15 cellular contexts compared by ENCODE assay signal in the genomic region with DNA sequence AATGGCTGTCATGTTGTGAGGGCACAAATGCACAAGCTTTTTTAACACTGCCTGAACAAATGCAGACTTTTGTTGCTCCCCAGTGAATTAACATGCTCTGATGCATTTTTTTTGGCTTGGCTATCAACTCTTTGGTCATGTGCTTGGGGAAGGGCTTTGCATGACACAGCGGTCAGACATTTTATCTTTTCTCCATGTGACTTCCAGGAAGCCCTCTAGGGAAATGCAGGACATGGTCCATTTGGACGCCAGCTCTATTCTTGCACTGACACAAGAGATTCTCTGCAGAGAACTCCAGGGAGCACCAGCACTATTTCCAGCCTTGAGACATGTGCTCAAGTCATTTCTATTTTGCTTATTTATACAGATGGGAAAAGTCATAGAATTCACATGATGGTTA. TPM values are rescaled to one million over a fixed set of nuclear protein-coding genes. Genes with fewer than 3 reads are reported as not detected.
DNase-seq lines count a peak whose midpoint lies in the region; ATAC-seq and TF ChIP-seq lines count a peak whose summit lies in the region.
"Had no signal": no experiment of that assay in that cellular context is flagged by ENCODE, and none has a peak within 500 bp of the region (broad histone marks: within the 10 kb centered on the region; RNA-seq: fewer than 3 reads in every experiment).

No MANE protein-coding gene starts in this region.

- H3K4me3 ChIP-seq in cardiac fibroblast (replicated peaks in 1 of 2; ENCODE audit: low read depth in 2 of 2, low read length in 2 of 2) (no peak overlapping the region), right cardiac atrium (ENCODE audit: low read length) (no peak overlapping the region), subcutaneous abdominal adipose tissue (ENCODE audit: low read depth in 1 of 5, low read length in 5 of 5) (no peak overlapping the region), Caco-2 (ENCODE audit: low read depth, low read length) (no peak overlapping the region), HAP-1 (no peak overlapping the region)
- H3K4me3 ChIP-seq: stomach had no signal

- no peaks in the 10 kb centered on the region for H3K27me3 ChIP-seq in right cardiac atrium (ENCODE audit: control insufficient read depth, insufficient read depth)
- H3K27me3 ChIP-seq in subcutaneous abdominal adipose tissue (ENCODE audit: control insufficient read depth in 5 of 5, insufficient read depth in 4 of 5, low read length in 5 of 5), result no peaks in the 10 kb centered on the region
- H3K27me3 ChIP-seq in Caco-2 (replicated peaks; ENCODE audit: control insufficient read depth, insufficient read depth, low read length), result no peaks in the 10 kb centered on the region
- H3K27me3 ChIP-seq in HAP-1 (ENCODE audit: low read depth), result no peaks in the 10 kb centered on the region
- H3K27me3 ChIP-seq: stomach had no signal

- H3K36me3 Mint-ChIP-seq in Caco-2 (ENCODE audit: insufficient read depth, unreplicated experiment), result no peaks in the 10 kb centered on the region
- H3K36me3 Mint-ChIP-seq: CD8-positive, alpha-beta T cell; immature natural killer cell; naive thymus-derived CD8-positive, alpha-beta T cell had no signal

- CTCF ChIA-PET in Caco-2 (lab: Charles Lee), result no interaction called here

- intact Hi-C loops in right cardiac atrium (cut with DNase I), result no loop called here
- intact Hi-C loops in Caco-2 (cut with micrococcal nuclease; ENCODE audit: unreplicated experiment), result no loop called here

- H3K4me1 ChIP-seq in right cardiac atrium (ENCODE audit: control insufficient read depth, insufficient read depth, low read length) (peaks cover 3% of the 10 kb centered on the region), subcutaneous abdominal adipose tissue (ENCODE audit: control insufficient read depth in 5 of 5, insufficient read depth in 5 of 5, low read length in 5 of 5) (peaks cover 0 to 19% (median 13%) of the 10 kb centered on the region in 5 donors), Caco-2 (no peaks in the 10 kb centered on the region), HAP-1 (no peaks in the 10 kb centered on the region)
- H3K4me1 ChIP-seq: stomach had no signal

- POLR2A ChIA-PET in Caco-2 (lab: Charles Lee), result no interaction called here

- no peaks in the 10 kb centered on the region for H3K27me3 Mint-ChIP-seq in Caco-2 (ENCODE audit: insufficient read depth, unreplicated experiment)
- H3K27me3 Mint-ChIP-seq: naive thymus-derived CD8-positive, alpha-beta T cell had no signal

- H3K4me3 Mint-ChIP-seq in Caco-2 (ENCODE audit: unreplicated experiment), result no peak overlapping the region
- H3K4me3 Mint-ChIP-seq: CD8-positive, alpha-beta T cell; immature natural killer cell; naive thymus-derived CD8-positive, alpha-beta T cell had no signal

- WGBS in right cardiac atrium, result 26% methylated on average over 2 of the region's 2 CpGs

- no peaks in the 10 kb centered on the region for H3K4me1 Mint-ChIP-seq in Caco-2 (ENCODE audit: low read depth, unreplicated experiment)
- H3K4me1 Mint-ChIP-seq: immature natural killer cell; naive thymus-derived CD8-positive, alpha-beta T cell had no signal

- H3K36me3 ChIP-seq in subcutaneous abdominal adipose tissue (ENCODE audit: control insufficient read depth in 5 of 5, insufficient read depth in 5 of 5, low read length in 5 of 5) (no peaks in the 10 kb centered on the region), Caco-2 (ENCODE audit: control insufficient read depth, insufficient read depth, low read length) (no peaks in the 10 kb centered on the region), HAP-1 (replicated peaks) (no peaks in the 10 kb centered on the region)
- H3K36me3 ChIP-seq: stomach had no signal

- no TSS peak for BruUV-seq in Caco-2 (replicated peaks; lab: Mats Ljungman, UMichigan)

- TF ChIP-seq CTCF in cardiac fibroblast (IDR thresholded peaks at IDR 0.05; ENCODE audit: low read depth, low read length) (no peak), Caco-2 (IDR thresholded peaks at IDR 0.05; ENCODE audit: insufficient read depth in 1 of 2, low read depth in 1 of 2, low read length in 1 of 2, severe bottlenecking in 1 of 2, unreplicated experiment in 1 of 2) (no peak)

- no peaks in the 10 kb centered on the region for H3K9me3 ChIP-seq in right cardiac atrium (ENCODE audit: control insufficient read depth, low read length)
- no peaks in the 10 kb centered on the region for H3K9me3 ChIP-seq in subcutaneous abdominal adipose tissue (ENCODE audit: control insufficient read depth in 5 of 5, low read length in 5 of 5)
- no peaks in the 10 kb centered on the region for H3K9me3 ChIP-seq in Caco-2
- H3K9me3 ChIP-seq in HAP-1, result no peaks in the 10 kb centered on the region
- H3K9me3 ChIP-seq: stomach had no signal

- H3K27ac Mint-ChIP-seq in Caco-2 (ENCODE audit: unreplicated experiment), result no peak overlapping the region
- H3K27ac Mint-ChIP-seq: CD8-positive, alpha-beta T cell; immature natural killer cell; naive thymus-derived CD8-positive, alpha-beta T cell had no signal

- in situ Hi-C loops in HAP-1 (cut with MboI; ENCODE audit: low sequenced_read_pairs), result no loop called here

- H3K27ac ChIP-seq in right cardiac atrium (ENCODE audit: low read length), result no peak overlapping the region
- peak overlapping the region; percentile 32 for H3K27ac ChIP-seq in subcutaneous abdominal adipose tissue (ENCODE audit: low read depth, low read length)
- H3K27ac ChIP-seq: stomach had no signal

- ATAC-seq in right cardiac atrium (peak; percentile 92 to 94), esophagus mucosa (no peak)
- ATAC-seq: CD8-positive, alpha-beta T cell; naive thymus-derived CD8-positive, alpha-beta T cell had no signal

- H3K9me3 Mint-ChIP-seq in Caco-2 (ENCODE audit: unreplicated experiment), result no peaks in the 10 kb centered on the region
- H3K9me3 Mint-ChIP-seq: CD8-positive, alpha-beta T cell; immature natural killer cell; naive thymus-derived CD8-positive, alpha-beta T cell had no signal

- DNase-seq in HCEC 1CT (peak; percentile 10), cardiac fibroblast (ENCODE audit: low read depth in 2 of 2) (peak; percentile 76 to 94), right cardiac atrium (peak; percentile 32 to 62 (median 59)), Caco-2 (no peak), HAP-1 (ENCODE audit: low spot score in 2 of 2) (no peak)
- no peak for DNase-seq in activated CD4-positive, alpha-beta T cell treated with anti-CD3 and anti-CD28 coated beads, Interleukin-2, amount 50 U/mL, for 4 hours
- DNase-seq: activated naive CD4-positive, alpha-beta T cell; CD8-positive, alpha-beta T cell; central memory CD4-positive, alpha-beta T cell; immature natural killer cell; naive thymus-derived CD8-positive, alpha-beta T cell; NCI-H187; stomach had no signal

- no peak overlapping the region for H3K9ac ChIP-seq in subcutaneous abdominal adipose tissue (ENCODE audit: low read length in 5 of 5)

RNA-seq across cellular contexts. Expression of a gene that starts 46.2 kb away (rescaled TPM):
- total RNA-seq in right cardiac atrium (1 to 10 TPM; 2.3 to 3.6 (median 2.6) TPM), Caco-2 (2022) (3.9 and 4.4 TPM in 2 replicates), esophagus mucosa (3.4 TPM)
- polyA plus RNA-seq in right cardiac atrium, result 1.1 TPM

RNA-seq across cellular contexts. Expression of a gene that starts 46.2 kb away (rescaled TPM):
- total RNA-seq in right cardiac atrium (1 to 10 TPM; 3.5 to 5.1 (median 4.7) TPM), Caco-2 (2022) (8.7 and 11.0 TPM in 2 replicates), esophagus mucosa (4.8 TPM)
- polyA plus RNA-seq in right cardiac atrium, result 2.2 TPM

Comparison
In these comparisons a context has a peak if more than half of its experiments do, and no peak if none do; other contexts are left out.
1. DNase-seq: peak in HCEC 1CT (single experiment), cardiac fibroblast (2 of 2) and right cardiac atrium (3 of 3); none in activated CD4-positive, alpha-beta T cell treated with anti-CD3 and anti-CD28 coated beads, Interleukin-2, amount 50 U/mL, for 4 hours (0 of 2), Caco-2 (0 of 2) and HAP-1 (0 of 2).